ENCODE assay signal across 1 cellular context in genomic region chr14:93381644-93382043, GRCh38.
TF ChIP-seq lines count a peak whose summit lies in the region.

No MANE protein-coding gene starts in this region.

TF ChIP-seq in GM23338, 12 proteins besides CTCF, POLR2A, EP300 and RAD21 (continued from another document):
- no peak for TF ChIP-seq REST (IDR thresholded peaks at IDR 0.05; ENCODE audit: unreplicated experiment)
- TF ChIP-seq CREB1 (CRISPR knock-in tag; IDR thresholded peaks at IDR 0.05; ENCODE audit: low read depth): no peak
- no peak for TF ChIP-seq JUNB (IDR thresholded peaks at IDR 0.05; ENCODE audit: unreplicated experiment)
